Comparison of ENCODE assay signal across 28 cellular contexts in the genomic region with DNA sequence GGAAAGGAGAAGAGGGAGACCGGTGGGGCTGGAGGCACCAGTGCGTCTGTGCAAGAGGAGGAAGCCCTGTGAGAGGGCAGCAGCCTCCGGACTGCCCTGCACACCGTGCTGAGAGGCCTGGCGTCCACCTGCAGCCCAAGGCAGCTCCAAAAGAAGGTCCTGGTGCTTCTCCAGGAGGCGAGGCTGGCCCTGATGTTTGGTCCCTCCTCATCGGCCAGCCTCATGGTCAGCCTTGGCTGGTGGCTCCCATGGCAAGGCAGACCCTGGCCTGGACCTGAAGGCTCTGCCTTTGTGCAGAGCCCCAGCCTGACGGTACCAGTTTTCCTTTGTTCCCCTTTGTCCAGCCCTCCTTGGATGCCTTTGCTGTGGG. TPM values are rescaled to one million over a fixed set of nuclear protein-coding genes. Genes with fewer than 3 reads are reported as not detected.
DNase-seq lines count a peak whose midpoint lies in the region; ATAC-seq, FAIRE-seq and TF ChIP-seq lines count a peak whose summit lies in the region.
"Had no signal": no experiment of that assay in that cellular context is flagged by ENCODE, and none has a peak within 500 bp of the region (broad histone marks: within the 10 kb centered on the region; RNA-seq: fewer than 3 reads in every experiment).

No MANE protein-coding gene starts in this region.

- intact Hi-C loops in ascending aorta (cut with DNase I), result loop anchor here (10.0 kb wide), 1 partner anchor 753 kb away; a partner anchor contains a TSS
- intact Hi-C loops in lower lobe of right lung (cut with DNase I), result no loop called here

- no peak for DNase-seq in A549 (ENCODE audit: low read depth in 1 of 2, low spot score in 1 of 2)
- no peak for DNase-seq in ascending aorta (ENCODE audit: low spot score in 2 of 2)
- no peak for DNase-seq in lower lobe of right lung
- DNase-seq in thoracic aorta (ENCODE audit: low spot score), result no peak
- no peak for DNase-seq in NCI-H446 treated with DMSO at 0.1 percent for 48 hours (lab: John Stamatoyannopoulos, UW)
- DNase-seq in activated naive CD4-positive, alpha-beta T cell treated with anti-CD3 and anti-CD28 coated beads, Interleukin-2, amount 10 ng/mL, durations not matched to agents 7 days and 5 days, result no peak
- DNase-seq: activated CD8-positive, alpha-beta memory T cell treated with anti-CD3 and anti-CD28 coated beads, Interleukin-2, amount 50 U/mL, for 48 hours; activated naive CD4-positive, alpha-beta T cell treated with anti-CD3 and anti-CD28 coated beads for 36 hours; dorsolateral prefrontal cortex; hippocampal formation; naive B cell; NCI-H1417 treated with DMSO at 0.1 percent for 48 hours; NCI-H2029 treated with DMSO at 0.1 percent for 48 hours; NCI-H2227 treated with DMSO at 0.1 percent for 48 hours; NCI-H526 treated with DMSO at 0.1 percent for 48 hours; T-helper 9 cell had no signal

- H3K4me3 ChIP-seq in A549 (no peak overlapping the region), ascending aorta (no peak overlapping the region), lower lobe of right lung (no peak overlapping the region), thoracic aorta (no peak overlapping the region)
- H3K4me3 ChIP-seq: adrenal gland; BLaER1 treated with 17β-estradiol and CSF1 and Interleukin-3, amounts not matched to agents 10 nM and 100 nM; dorsolateral prefrontal cortex; gastroesophageal sphincter; GM12878; prostate gland had no signal

- peak overlapping the region; percentile 61 for H3K4me2 ChIP-seq in A549
- H3K4me2 ChIP-seq: KMS-11 had no signal

- H3K27ac ChIP-seq in A549, result peak overlapping the region; percentile 74 to 89
- peak overlapping the region; percentile 93 to 94 for H3K27ac ChIP-seq in ascending aorta
- H3K27ac ChIP-seq in lower lobe of right lung, result peak overlapping the region; percentile 31
- H3K27ac ChIP-seq in thoracic aorta, result peak overlapping the region; percentile 91 to 95
- H3K27ac ChIP-seq: KMS-11, prostate gland had no signal

- POLR2A ChIA-PET in A549 (lab: Yijun Ruan, JAX), result no interaction called here

- H3K27me3 Mint-ChIP-seq in activated naive CD4-positive, alpha-beta T cell treated with anti-CD3 and anti-CD28 coated beads, Interleukin-2, amount 10 ng/mL, durations not matched to agents 7 days and 5 days, result peaks cover 18% of the 10 kb centered on the region
- H3K27me3 Mint-ChIP-seq: activated CD8-positive, alpha-beta T cell treated with anti-CD3 and anti-CD28 coated beads for 36 hours had no signal

- ATAC-seq in A549 (peak; percentile 0 to 4; a peak in 2 of 6 replicates), lower lobe of right lung (no peak), thoracic aorta (ENCODE audit: insufficient number of reproducible peaks, low FRiP score, low read depth) (no peak), HG02642 (IDR thresholded peaks at IDR 0.05; ENCODE audit: poor library complexity, unreplicated experiment) (no peak)
- ATAC-seq: stimulated activated memory B cell treated with anti-CD40 and anti-IgM and Interleukin-4, amounts not matched to agents 10 μg/mL and 1 μg/mL and 100 μg/mL, for 72 hours had no signal

- H3K4me1 Mint-ChIP-seq in activated naive CD4-positive, alpha-beta T cell treated with anti-CD3 and anti-CD28 coated beads, Interleukin-2, amount 10 ng/mL, durations not matched to agents 7 days and 5 days, result no peaks in the 10 kb centered on the region
- H3K4me1 Mint-ChIP-seq: stimulated activated memory B cell treated with anti-CD40 and anti-IgM and Interleukin-4, amounts not matched to agents 10 μg/mL and 1 μg/mL and 100 μg/mL, for 72 hours had no signal

- no peak overlapping the region for H3K27ac Mint-ChIP-seq in activated naive CD4-positive, alpha-beta T cell treated with anti-CD3 and anti-CD28 coated beads, Interleukin-2, amount 10 ng/mL, durations not matched to agents 7 days and 5 days
- H3K27ac Mint-ChIP-seq: activated CD8-positive, alpha-beta T cell treated with anti-CD3 and anti-CD28 coated beads for 36 hours; activated naive CD4-positive, alpha-beta T cell treated with anti-CD3 and anti-CD28 coated beads for 36 hours; activated T-helper 1 cell treated with anti-CD3 and anti-CD28 coated beads, Interleukin-12 subunit alpha, Interleukin-12 subunit beta, Interleukin-2, Interleukin-4 antibody, amounts not matched to agents 30 ng/mL and 10 ng/mL and 1 ng/mL, durations not matched to agents 14 hours and 24 hours and 36 hours; brain; stimulated activated memory B cell treated with anti-CD40 and anti-IgM and Interleukin-4, amounts not matched to agents 10 μg/mL and 1 μg/mL and 100 μg/mL, for 72 hours had no signal

- H3K36me3 ChIP-seq in ascending aorta (no peaks in the 10 kb centered on the region), lower lobe of right lung (no peaks in the 10 kb centered on the region), thoracic aorta (no peaks in the 10 kb centered on the region)
- H3K36me3 ChIP-seq: adrenal gland; BLaER1 treated with 17β-estradiol and CSF1 and Interleukin-3, amounts not matched to agents 10 nM and 100 nM; gastroesophageal sphincter; prostate gland had no signal

- 74% methylated on average over 6 of the region's 8 CpGs for WGBS in A549 (ENCODE audit: missing lambda C conversion rate)

- CTCF ChIA-PET in A549 (lab: Yijun Ruan, JAX), result interaction anchor here (0.9 to 2.9 kb wide), 8 partner anchors 10 to 74 kb away, joined by 3 to 11 read pairs (median 4); no protein-coding TSS in a partner anchor
- CTCF ChIA-PET in activated naive CD4-positive, alpha-beta T cell treated with anti-CD3 and anti-CD28 coated beads, Interleukin-2, amount 10 ng/mL, durations not matched to agents 7 days and 5 days (lab: Charles Lee), result no interaction called here

- no peaks in the 10 kb centered on the region for H3K27me3 ChIP-seq in ascending aorta
- no peaks in the 10 kb centered on the region for H3K27me3 ChIP-seq in lower lobe of right lung (ENCODE audit: low read depth)
- H3K27me3 ChIP-seq in thoracic aorta (replicated peaks; ENCODE audit: insufficient read depth), result no peaks in the 10 kb centered on the region
- H3K27me3 ChIP-seq: adrenal gland; BLaER1 treated with 17β-estradiol and CSF1 and Interleukin-3, amounts not matched to agents 10 nM and 100 nM; dorsolateral prefrontal cortex; gastroesophageal sphincter had no signal

- no peaks in the 10 kb centered on the region for H3K9me3 Mint-ChIP-seq in activated naive CD4-positive, alpha-beta T cell treated with anti-CD3 and anti-CD28 coated beads, Interleukin-2, amount 10 ng/mL, durations not matched to agents 7 days and 5 days
- H3K9me3 Mint-ChIP-seq: activated CD8-positive, alpha-beta T cell treated with anti-CD3 and anti-CD28 coated beads for 36 hours; activated naive CD4-positive, alpha-beta T cell treated with anti-CD3 and anti-CD28 coated beads for 36 hours; activated T-helper 1 cell treated with anti-CD3 and anti-CD28 coated beads, Interleukin-12 subunit alpha, Interleukin-12 subunit beta, Interleukin-2, Interleukin-4 antibody, amounts not matched to agents 30 ng/mL and 10 ng/mL and 1 ng/mL, durations not matched to agents 14 hours and 24 hours and 36 hours; brain; naive B cell; stimulated activated memory B cell treated with anti-CD40 and anti-IgM and Interleukin-4, amounts not matched to agents 10 μg/mL and 1 μg/mL and 100 μg/mL, for 72 hours had no signal

- no peak for TF ChIP-seq POLR2A in A549 (IDR thresholded peaks at IDR 0.05; ENCODE audit: low read length)

- H3K36me3 Mint-ChIP-seq in activated naive CD4-positive, alpha-beta T cell treated with anti-CD3 and anti-CD28 coated beads, Interleukin-2, amount 10 ng/mL, durations not matched to agents 7 days and 5 days, result no peaks in the 10 kb centered on the region
- H3K36me3 Mint-ChIP-seq: brain; naive B cell; stimulated activated memory B cell treated with anti-CD40 and anti-IgM and Interleukin-4, amounts not matched to agents 10 μg/mL and 1 μg/mL and 100 μg/mL, for 72 hours had no signal

- H3K4me1 ChIP-seq in A549 (peaks cover 44% of the 10 kb centered on the region), ascending aorta (peaks cover 25 to 56% of the 10 kb centered on the region in 2 donors), lower lobe of right lung (peaks cover 30% of the 10 kb centered on the region), thoracic aorta (ENCODE audit: control insufficient read depth in 1 of 2, low read depth in 2 of 2) (peaks cover 35 to 69% of the 10 kb centered on the region in 2 donors)
- H3K4me1 ChIP-seq: prostate gland had no signal

- H3K4me3 Mint-ChIP-seq in activated naive CD4-positive, alpha-beta T cell treated with anti-CD3 and anti-CD28 coated beads, Interleukin-2, amount 10 ng/mL, durations not matched to agents 7 days and 5 days, result no peak overlapping the region
- H3K4me3 Mint-ChIP-seq: activated CD8-positive, alpha-beta T cell treated with anti-CD3 and anti-CD28 coated beads for 36 hours; activated naive CD4-positive, alpha-beta T cell treated with anti-CD3 and anti-CD28 coated beads for 36 hours; activated T-helper 1 cell treated with anti-CD3 and anti-CD28 coated beads, Interleukin-12 subunit alpha, Interleukin-12 subunit beta, Interleukin-2, Interleukin-4 antibody, amounts not matched to agents 30 ng/mL and 10 ng/mL and 1 ng/mL, durations not matched to agents 14 hours and 24 hours and 36 hours; brain; naive B cell; stimulated activated memory B cell treated with anti-CD40 and anti-IgM and Interleukin-4, amounts not matched to agents 10 μg/mL and 1 μg/mL and 100 μg/mL, for 72 hours had no signal

- no peak for FAIRE-seq in A549 (lab: Jason Lieb, UNC)
- FAIRE-seq: GM12878, urothelium cell line had no signal

- no peak for TF ChIP-seq RAD21 in A549 (conservative IDR thresholded peaks at IDR 0.05 in 1 of 2, IDR thresholded peaks at IDR 0.05 in 1 of 2)

- no peak for TF ChIP-seq EP300 in A549 (IDR thresholded peaks at IDR 0.05)

- H3K9me3 ChIP-seq in A549, result no peaks in the 10 kb centered on the region
- no peaks in the 10 kb centered on the region for H3K9me3 ChIP-seq in ascending aorta
- H3K9me3 ChIP-seq in lower lobe of right lung, result no peaks in the 10 kb centered on the region
- no peaks in the 10 kb centered on the region for H3K9me3 ChIP-seq in thoracic aorta
- H3K9me3 ChIP-seq: adrenal gland; BLaER1 treated with 17β-estradiol and CSF1 and Interleukin-3, amounts not matched to agents 10 nM and 100 nM; gastroesophageal sphincter; prostate gland had no signal

- TF ChIP-seq CTCF in A549 (IDR thresholded peaks at IDR 0.05) (no peak), ascending aorta (IDR thresholded peaks at IDR 0.05) (no peak), lower lobe of right lung (IDR thresholded peaks at IDR 0.05) (no peak), thoracic aorta (IDR thresholded peaks at IDR 0.05) (no peak)

RNA-seq across cellular contexts. Expression of a gene that starts 7.9 kb away (rescaled TPM):
- polyA plus RNA-seq in A549 (2011; rRNA removed) (8.8 and 10.1 TPM in 2 replicates), A549 (2017; fragmentation: RNase III; extraction: RNeasy Plus Mini Kit Qiagen cat#74134 plus additional on column Dnase treatment) (6.2 to 8.3 TPM (median 7.4 TPM) in 3 replicates)
- polyA plus RNA-seq in A549 (2012; cell fraction: cytosol; rRNA removed), result 6.0 and 6.2 TPM in 2 replicates
- 17.9 and 19.6 TPM in 2 replicates for polyA plus RNA-seq in A549 (2012; cell fraction: nucleus; rRNA removed)
- polyA minus RNA-seq in A549 (2011; rRNA and poly(A)+ RNA removed), result 6.5 and 9.5 TPM in 2 replicates
- total RNA-seq in ascending aorta (30.2 TPM), lower lobe of right lung (5.1 TPM), thoracic aorta (10 to 100 TPM; 30.8 to 87.3 TPM)

RNA-seq across cellular contexts. Expression of a gene that starts 21.0 kb away (rescaled TPM):
- polyA plus RNA-seq in A549 (2011; rRNA removed) (90.0 and 94.2 TPM in 2 replicates), A549 (2017; fragmentation: RNase III; extraction: RNeasy Plus Mini Kit Qiagen cat#74134 plus additional on column Dnase treatment) (157 to 169 TPM (median 163 TPM) in 3 replicates)
- polyA plus RNA-seq in A549 (2012; cell fraction: cytosol; rRNA removed), result 477 and 601 TPM in 2 replicates
- 376 and 581 TPM in 2 replicates for polyA plus RNA-seq in A549 (2012; cell fraction: nucleus; rRNA removed)
- 12.3 and 14.4 TPM in 2 replicates for polyA minus RNA-seq in A549 (2011; rRNA and poly(A)+ RNA removed)
- total RNA-seq in ascending aorta (410 TPM), lower lobe of right lung (66.3 TPM), thoracic aorta (100 to 1,000 TPM; 218 to 320 TPM)

RNA-seq across cellular contexts. Expression of a gene that starts 42.5 kb away (rescaled TPM):
- polyA plus RNA-seq in A549 (2011; rRNA removed) (23.6 and 24.7 TPM in 2 replicates), A549 (2017; fragmentation: RNase III; extraction: RNeasy Plus Mini Kit Qiagen cat#74134 plus additional on column Dnase treatment) (71.2 to 76.6 TPM (median 72.0 TPM) in 3 replicates)
- 68.4 and 94.0 TPM in 2 replicates for polyA plus RNA-seq in A549 (2012; cell fraction: cytosol; rRNA removed)
- 224 and 375 TPM in 2 replicates for polyA plus RNA-seq in A549 (2012; cell fraction: nucleus; rRNA removed)
- polyA minus RNA-seq in A549 (2011; rRNA and poly(A)+ RNA removed), result 19.6 and 27.7 TPM in 2 replicates
- total RNA-seq in ascending aorta (249 TPM), lower lobe of right lung (116 TPM), thoracic aorta (100 to 1,000 TPM; 124 to 162 TPM)

Comparison
In these comparisons a context has a peak if more than half of its experiments do, and no peak if none do; other contexts are left out.
1. ATAC-seq: peak in A549 (2 of 2); none in lower lobe of right lung (0 of 2), thoracic aorta (single experiment) and HG02642 (single experiment).
2. H3K27ac ChIP-seq: peak in every context shown above with its lines; median percentile 94 in ascending aorta; 93 in thoracic aorta; 82 in A549; 31 in lower lobe of right lung.